Comparison of ENCODE assay signal across 12 cellular contexts in the genomic region with DNA sequence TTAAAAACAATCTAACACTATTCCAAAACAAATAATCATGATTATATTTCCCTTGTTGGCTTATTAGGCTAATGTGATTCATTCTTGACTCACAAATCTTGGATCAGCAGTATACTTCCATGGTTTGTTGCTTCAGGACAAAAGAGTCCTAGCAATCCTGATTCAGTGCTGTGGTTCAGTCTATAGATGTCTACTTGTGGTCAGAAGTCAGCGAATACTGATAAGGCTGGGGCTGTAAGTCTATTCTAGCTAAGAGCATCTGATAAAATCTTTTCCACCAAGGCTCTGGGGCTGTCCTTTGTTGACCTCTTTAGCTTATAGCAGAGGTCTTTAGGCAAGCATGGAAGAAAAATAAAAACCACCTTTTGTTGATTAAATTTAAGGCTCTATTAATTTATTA. TPM values are rescaled to one million over a fixed set of nuclear protein-coding genes. Genes with fewer than 3 reads are reported as not detected.
A peak's percentile ranks its signal among the peaks of the same experiment; 100 is the strongest.
DNase-seq lines count a peak whose midpoint lies in the region; ATAC-seq and TF ChIP-seq lines count a peak whose summit lies in the region.
"Had no signal": no experiment of that assay in that cellular context is flagged by ENCODE, and none has a peak within 500 bp of the region (broad histone marks: within the 10 kb centered on the region; RNA-seq: fewer than 3 reads in every experiment).

No MANE protein-coding gene starts in this region.

- H3K4me2 ChIP-seq in PC-3 (ENCODE audit: low read length) = peak overlapping the region; percentile 53; the same call in 1 of the 2 replicates

- no peaks in the 10 kb centered on the region for H3K9me3 ChIP-seq in PC-3 (ENCODE audit: low read length)
- H3K9me3 ChIP-seq: vagina had no signal

- no peak overlapping the region for H2AFZ ChIP-seq in PC-3 (ENCODE audit: low read length)

- H3K9ac ChIP-seq in PC-3 (ENCODE audit: low read length) = no peak overlapping the region

- H3K27ac Mint-ChIP-seq in endothelial cell (ENCODE audit: unreplicated experiment) = no peak overlapping the region

- H3K4me3 Mint-ChIP-seq in endothelial cell (ENCODE audit: unreplicated experiment) = no peak overlapping the region

- H3K27me3 ChIP-seq in PC-3 (ENCODE audit: low read length) = no peaks in the 10 kb centered on the region
- H3K27me3 ChIP-seq: vagina had no signal

- BruUV-seq in PC-3 (replicated peaks; lab: Mats Ljungman, UMichigan) = no TSS peak

- TF ChIP-seq CTCF in PC-3 (conservative IDR thresholded peaks at IDR 0.05; ENCODE audit: low read depth, low read length) = no peak
- no peak for TF ChIP-seq CTCF in cardiac fibroblast (IDR thresholded peaks at IDR 0.05; ENCODE audit: low read depth, low read length)
- no peak for TF ChIP-seq CTCF in endothelial cell (IDR thresholded peaks at IDR 0.05; ENCODE audit: unreplicated experiment)

- H3K9me3 Mint-ChIP-seq in endothelial cell (ENCODE audit: unreplicated experiment) = no peaks in the 10 kb centered on the region

- H3K36me3 Mint-ChIP-seq in endothelial cell (ENCODE audit: low read depth, unreplicated experiment) = no peaks in the 10 kb centered on the region

- H3F3A ChIP-seq in PC-3 (ENCODE audit: low read length, unreplicated experiment) = peaks cover 4% of the 10 kb centered on the region

- DNase-seq in GF-D8 (lab: John Stamatoyannopoulos, UW) (peak; percentile 88), PC-3 (peak; percentile 90), cardiac fibroblast (ENCODE audit: low read depth in 2 of 2) (peak; percentile 76 to 88), non-pigmented ciliary epithelial cell (ENCODE audit: low read depth) (peak; percentile 84), endothelial cell (ENCODE audit: low spot score) (no peak)
- no peak for DNase-seq in activated CD4-positive, CD25-positive, alpha-beta regulatory T cell treated with anti-CD3 and anti-CD28 coated beads, Interleukin-2, amount 50 U/mL, for 72 hours
- DNase-seq: activated CD4-positive, alpha-beta T cell treated with anti-CD3 and anti-CD28 coated beads, Interleukin-2, amount 50 U/mL, for 1 hour; activated naive CD4-positive, alpha-beta T cell treated with Interleukin-2 at 50 U/mL for 16 hours; SHP77 had no signal

- H3K36me3 ChIP-seq in PC-3 (ENCODE audit: low read depth, low read length) = no peaks in the 10 kb centered on the region
- H3K36me3 ChIP-seq: vagina had no signal

- intact Hi-C loops in PC-3 (cut with micrococcal nuclease) = no loop called here

- no peaks in the 10 kb centered on the region for H4K20me1 ChIP-seq in PC-3 (ENCODE audit: low read length)

- no peaks in the 10 kb centered on the region for H3K9me2 ChIP-seq in PC-3 (replicated peaks; ENCODE audit: low read length)

- H3K4me3 ChIP-seq in PC-3 (ENCODE audit: low read length) (no peak overlapping the region), cardiac fibroblast (replicated peaks in 1 of 2; ENCODE audit: low read depth in 2 of 2, low read length in 2 of 2) (no peak overlapping the region)
- H3K4me3 ChIP-seq: vagina had no signal

- H3K79me2 ChIP-seq in PC-3 (ENCODE audit: low read length) = no peaks in the 10 kb centered on the region

- H3K27ac ChIP-seq in PC-3 (ENCODE audit: low read length) = no peak overlapping the region; the same call in 1 of the 2 replicates
- H3K27ac ChIP-seq: vagina had no signal

- peaks cover 7% of the 10 kb centered on the region for H3K4me1 Mint-ChIP-seq in endothelial cell (ENCODE audit: unreplicated experiment)

- H3K27me3 Mint-ChIP-seq in endothelial cell (ENCODE audit: unreplicated experiment) = peaks cover 2% of the 10 kb centered on the region

- POLR2A ChIA-PET in PC-3 (lab: Charles Lee; ENCODE audit: unreplicated experiment) = no interaction called here

- CTCF ChIA-PET in PC-3 (lab: Charles Lee) = no interaction called here

- H3K4me1 ChIP-seq in PC-3 (ENCODE audit: insufficient read depth, low read length) = peaks cover 21% of the 10 kb centered on the region

- ATAC-seq in PC-3 = peak; percentile 76
- no peak for ATAC-seq in HG02588 (IDR thresholded peaks at IDR 0.05; ENCODE audit: unreplicated experiment)
- no peak for ATAC-seq in HG03342 (IDR thresholded peaks at IDR 0.05; ENCODE audit: unreplicated experiment)

RNA-seq across cellular contexts. Expression of a gene that starts 4.4 kb away (rescaled TPM):
- total RNA-seq in PC-3 (2014; rRNA removed) (11.3 and 15.6 TPM in 2 replicates), endothelial cell (ENCODE audit: unreplicated experiment) (3.0 TPM)

RNA-seq across cellular contexts. Expression of a gene that starts 15.3 kb away (rescaled TPM):
- total RNA-seq in PC-3 (2014; rRNA removed) (40.5 and 45.0 TPM in 2 replicates), endothelial cell (ENCODE audit: unreplicated experiment) (50.3 TPM)

Comparison
In these comparisons a context has a peak if more than half of its experiments do, and no peak if none do; other contexts are left out.
1. DNase-seq: peak in GF-D8 (single experiment), PC-3 (single experiment), cardiac fibroblast (2 of 2) and non-pigmented ciliary epithelial cell (single experiment); none in activated CD4-positive, CD25-positive, alpha-beta regulatory T cell treated with anti-CD3 and anti-CD28 coated beads, Interleukin-2, amount 50 U/mL, for 72 hours (single experiment) and endothelial cell (single experiment).